Comparison of ENCODE assay signal across 1 cellular context in genomic region chr12:56726196-56726675, GRCh38.
TF ChIP-seq lines count a peak whose summit lies in the region.

No MANE protein-coding gene starts in this region.

TF ChIP-seq in HEK293T, 16 proteins besides CTCF, POLR2A, EP300 and RAD21:
- peak; percentile 83 for TF ChIP-seq ZNF384 (IDR thresholded peaks at IDR 0.05)
